In genomic region chr1:32748348-32748747, GRCh38 we compare ENCODE assay signal across 1 cellular context.
A peak's percentile ranks its signal among the peaks of the same experiment; 100 is the strongest.
TF ChIP-seq lines count a peak whose summit lies in the region.

No MANE protein-coding gene starts in this region.

TF ChIP-seq in SK-N-SH treated with all-trans-retinoic acid at 6 μM for 48 hours, 23 proteins besides CTCF, POLR2A, EP300 and RAD21:
- no peak for TF ChIP-seq TSHZ2 (CRISPR knock-in tag; IDR thresholded peaks at IDR 0.05)
- peak; percentile 87 for TF ChIP-seq ZFP3 (CRISPR knock-in tag; IDR thresholded peaks at IDR 0.05)
